In the genomic region with DNA sequence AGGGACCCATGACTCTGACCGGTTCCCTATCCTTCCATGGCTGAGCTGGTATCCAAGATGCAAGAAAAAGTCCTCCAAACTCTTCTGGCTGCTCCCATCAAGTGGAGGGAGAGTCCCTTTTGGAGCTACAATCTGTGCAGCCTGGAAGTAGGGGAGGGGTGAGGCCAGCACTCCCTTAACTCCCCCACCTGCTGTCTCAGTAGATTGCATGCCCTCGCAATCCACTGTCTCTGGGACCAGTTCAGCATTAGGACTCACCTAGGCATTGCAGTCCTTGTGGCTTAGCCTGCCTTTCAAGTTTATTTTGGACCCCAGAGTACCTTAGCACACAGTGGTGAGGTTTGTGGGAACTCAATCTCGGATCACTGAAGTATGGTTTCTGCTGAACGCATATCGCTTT, we compare ENCODE assay signal across 28 cellular contexts.
"Had no signal": no experiment of that assay in that cellular context is flagged by ENCODE, and none has a peak within 500 bp of the region (broad histone marks: within the 10 kb centered on the region; RNA-seq: fewer than 3 reads in every experiment).

No MANE protein-coding gene starts in this region.

- H3K4me3 ChIP-seq: dorsolateral prefrontal cortex, gastrocnemius medialis, lung, mucosa of descending colon, prostate gland, right atrium auricular region, sigmoid colon, stomach, thyroid gland, upper lobe of left lung, uterus had no signal

- DNase-seq: dorsolateral prefrontal cortex; effector CD8-positive, alpha-beta T cell; endodermal cell; gastrocnemius medialis; head of caudate nucleus; kidney; mucosa of descending colon; naive B cell; nucleus accumbens; sigmoid colon; stimulated activated CD4-positive, alpha-beta T cell treated with anti-CD3 and anti-CD28 coated beads, Interleukin-2, amount 100 ng/mL, for 24 hours; stimulated activated CD4-positive, alpha-beta T cell treated with anti-CD3 and anti-CD28 coated beads, Interleukin-4, amount 100 ng/mL, for 24 hours; stimulated activated naive CD4-positive, alpha-beta T cell treated with Interleukin-2 at 50 U/mL for 16 hours; stomach; thyroid gland; uterus had no signal

- H3K9me3 Mint-ChIP-seq: endodermal cell; natural killer cell treated with Interleukin-12 subunit alpha and Interleukin-12 subunit beta and Interleukin-15 and Interleukin-18, amount 100 ng/mL, for 72 hours; stimulated activated effector memory CD8-positive, alpha-beta T cell treated with anti-CD3 and anti-CD28 coated beads, Interleukin-12 subunit alpha, Interleukin-12 subunit beta, amount 100 ng/mL, for 72 hours had no signal

- H3K4me1 ChIP-seq: gastrocnemius medialis, prostate gland, right atrium auricular region, sigmoid colon, stomach, thyroid gland, upper lobe of left lung, uterus had no signal

- H3K9me3 ChIP-seq: gastrocnemius medialis, mucosa of descending colon, prostate gland, right atrium auricular region, stomach, thyroid gland, upper lobe of left lung, uterus had no signal

- H3K36me3 ChIP-seq: gastrocnemius medialis, prostate gland, right atrium auricular region, sigmoid colon, stomach, thyroid gland, upper lobe of left lung, uterus had no signal

- H3K27me3 ChIP-seq: dorsolateral prefrontal cortex, gastrocnemius medialis, right atrium auricular region, sigmoid colon, stomach, thyroid gland, upper lobe of left lung, uterus had no signal

- H3K4me3 Mint-ChIP-seq: endodermal cell; memory B cell; mesothelial cell of epicardium; natural killer cell treated with Interleukin-12 subunit alpha and Interleukin-12 subunit beta and Interleukin-15 and Interleukin-18, amount 100 ng/mL, for 72 hours; neural crest cell; stimulated activated effector memory CD8-positive, alpha-beta T cell treated with anti-CD3 and anti-CD28 coated beads, Interleukin-12 subunit alpha, Interleukin-12 subunit beta, amount 100 ng/mL, for 72 hours had no signal

- H3K27ac ChIP-seq: dorsolateral prefrontal cortex, epithelial cell of prostate, gastrocnemius medialis, prostate gland, right atrium auricular region, sigmoid colon, stomach, thyroid gland, upper lobe of left lung, uterus had no signal

- FAIRE-seq: kidney had no signal

- H3K27ac Mint-ChIP-seq: endodermal cell; memory B cell; mesothelial cell of epicardium; natural killer cell treated with Interleukin-12 subunit alpha and Interleukin-12 subunit beta and Interleukin-15 and Interleukin-18, amount 100 ng/mL, for 72 hours; stimulated activated effector memory CD8-positive, alpha-beta T cell treated with anti-CD3 and anti-CD28 coated beads, Interleukin-12 subunit alpha, Interleukin-12 subunit beta, amount 100 ng/mL, for 72 hours had no signal

- ATAC-seq: esophagus mucosa; gastrocnemius medialis; left lobe of liver; mucosa of descending colon; stimulated activated effector memory CD8-positive, alpha-beta T cell treated with anti-CD3 and anti-CD28 coated beads, Interleukin-12 subunit alpha, Interleukin-12 subunit beta, amount 100 ng/mL, for 72 hours had no signal

- H3K4me1 Mint-ChIP-seq: endodermal cell; memory B cell; mesothelial cell of epicardium; naive B cell; neural crest cell; stimulated activated effector memory CD8-positive, alpha-beta T cell treated with anti-CD3 and anti-CD28 coated beads, Interleukin-12 subunit alpha, Interleukin-12 subunit beta, amount 100 ng/mL, for 72 hours had no signal

- H3K36me3 Mint-ChIP-seq: memory B cell; naive B cell; natural killer cell treated with Interleukin-12 subunit alpha and Interleukin-12 subunit beta and Interleukin-15 and Interleukin-18, amount 100 ng/mL, for 72 hours; stimulated activated effector memory CD8-positive, alpha-beta T cell treated with anti-CD3 and anti-CD28 coated beads, Interleukin-12 subunit alpha, Interleukin-12 subunit beta, amount 100 ng/mL, for 72 hours had no signal
